In the genomic region with DNA sequence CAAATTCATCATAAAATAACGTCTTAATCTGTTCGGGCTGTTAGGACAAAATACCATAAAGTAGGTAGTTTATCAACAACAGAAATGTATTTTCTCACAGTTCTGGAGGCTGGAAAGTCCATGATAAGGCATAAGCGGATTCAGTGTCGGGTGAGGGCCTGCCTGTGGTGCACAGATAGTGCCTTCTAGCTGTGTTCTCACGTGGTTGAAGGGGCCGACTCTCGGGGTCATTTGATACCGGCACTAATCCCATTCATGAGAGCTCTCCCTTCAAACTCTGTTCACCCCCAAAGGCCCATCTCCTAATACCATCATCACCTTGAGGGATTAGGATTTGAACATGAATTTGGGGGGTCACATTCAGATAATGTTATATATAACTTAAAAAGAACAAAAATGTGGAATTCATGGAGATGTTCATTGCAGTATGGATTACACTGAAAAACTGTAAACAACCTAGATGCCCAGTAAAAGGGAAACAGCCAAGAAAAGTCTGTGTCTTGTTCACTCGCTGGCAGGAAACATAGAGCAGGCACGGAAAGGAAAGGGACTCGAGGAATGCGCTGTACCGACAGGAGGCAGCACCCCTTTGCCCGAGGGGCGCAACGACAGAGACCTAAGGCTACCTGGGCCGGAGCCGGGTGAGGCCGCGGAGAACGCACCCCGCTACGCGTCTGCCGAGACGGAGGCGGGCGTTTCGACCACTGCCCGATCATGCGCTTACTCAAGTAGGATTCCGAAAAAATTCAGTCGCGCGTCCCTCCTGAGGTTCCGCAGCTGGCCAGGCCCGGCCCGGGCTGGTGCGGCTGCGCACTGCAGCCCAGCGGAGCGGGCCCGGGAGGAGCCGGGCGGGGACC, we compare ENCODE assay signal across 8 cellular contexts. TPM values are rescaled to one million over a fixed set of nuclear protein-coding genes. Genes with fewer than 3 reads are reported as not detected.
DNase-seq lines count a peak whose midpoint lies in the region; ATAC-seq, FAIRE-seq and TF ChIP-seq lines count a peak whose summit lies in the region.

No MANE protein-coding gene starts in this region.

- RAD21 ChIA-PET in GM12878 (lab: Charles Lee; ENCODE audit: unreplicated experiment) = interaction anchor here (0.5 to 9.2 kb wide), 7 partner anchors 16 to 582 kb away, joined by 3 to 193 read pairs (median 6); partner anchors contain the start of genes HDDC3, RCCD1 and UNC45A

- 2% methylated on average over 35 of the region's 45 CpGs for WGBS in GM12878 (ENCODE audit: insufficient coverage, insufficient replicate concordance, low lambda C conversion rate, missing lambda C conversion rate)
- WGBS in iPS DF 6.9 (ENCODE audit: insufficient coverage, insufficient read length) = no CpG with 5 or more reads among the region's 45 CpGs

- no peaks in the 10 kb centered on the region for H3K27me3 ChIP-seq in GM12878 (replicated peaks in 1 of 2; ENCODE audit: control insufficient read depth in 2 of 2, insufficient read depth in 2 of 2, low read length in 1 of 2)
- H3K27me3 ChIP-seq in iPS DF 6.9 (ENCODE audit: control insufficient read depth, insufficient read depth, low read length) = peaks cover 2% of the 10 kb centered on the region; the same call in 1 of the 2 replicates

- no peak for TF ChIP-seq EP300 in GM12878 (IDR thresholded peaks at IDR 0.05; ENCODE audit: borderline replicate concordance in 1 of 2, control insufficient read depth in 1 of 2, low read depth in 2 of 2, low read length in 2 of 2)

- POLR2A ChIA-PET in GM12878 (lab: Charles Lee) = interaction anchor here (0.6 to 7.6 kb wide), 4 partner anchors 23 to 52 kb away, joined by 3 to 113 read pairs (median 23); partner anchors contain the start of genes HDDC3 and UNC45A

- TF ChIP-seq RAD21 in GM12878 (IDR thresholded peaks at IDR 0.05; ENCODE audit: insufficient read depth, low read depth, low read length) = peak; percentile 45; the same call in 1 of the 2 replicates

- peak; percentile 75 for TF ChIP-seq POLR2A in GM12878 (IDR thresholded peaks at IDR 0.05; ENCODE audit: low read depth, low read length)

- H3K4me1 ChIP-seq in GM12878 (ENCODE audit: control insufficient read depth, insufficient read depth, low read length) (peaks cover 23% of the 10 kb centered on the region), iPS DF 6.9 (ENCODE audit: control insufficient read depth, insufficient read depth, low read length) (peaks cover 3% of the 10 kb centered on the region)

- peak; percentile 79 for ATAC-seq in HG02798 (IDR thresholded peaks at IDR 0.05; ENCODE audit: poor library complexity, unreplicated experiment)
- ATAC-seq in GM12878 = peak; percentile 87

- DNase-seq in NCI-H2029 (lab: John Stamatoyannopoulos, UW) (peak; percentile 21), NCI-H2029 treated with DMSO at 0.1 percent for 48 hours (lab: John Stamatoyannopoulos, UW) (no peak), NCI-H1417 (lab: John Stamatoyannopoulos, UW) (peak; percentile 72 to 97 (median 87)), T1000 (lab: John Stamatoyannopoulos, UW) (peak; percentile 67), GM12878 (ENCODE audit: low read depth, low spot score) (peak; percentile 59), iPS DF 6.9 (ENCODE audit: low read depth, low spot score) (no peak), skeletal muscle cell (ENCODE audit: low read depth) (peak; percentile 29)

- H3K27ac ChIP-seq in GM12878 (ENCODE audit: control insufficient read depth, insufficient read depth) = peak overlapping the region; percentile 62
- no peak overlapping the region for H3K27ac ChIP-seq in iPS DF 6.9 (ENCODE audit: low read length)

- intact Hi-C loops in GM12878 (cut with micrococcal nuclease; ENCODE audit: unreplicated experiment) = loop anchor here (1.0 to 2.0 kb wide), 2 partner anchors 21 to 32 kb away; no protein-coding TSS in a partner anchor

- SMC1A ChIA-PET in GM12878 (lab: Charles Lee; ENCODE audit: uncharacterized antibody, unreplicated experiment) = interaction anchor here (0.6 to 12.3 kb wide), 7 partner anchors 16 to 187 kb away, joined by 3 to 225 read pairs (median 3); partner anchors contain the start of genes HDDC3 and UNC45A

- H3K36me3 ChIP-seq in GM12878 (ENCODE audit: control insufficient read depth in 2 of 2, insufficient read depth in 2 of 2, low read length in 1 of 2) (peaks cover 15 to 22% of the 10 kb centered on the region in 2 experiments; a peak in 3 of 4 replicates), iPS DF 6.9 (ENCODE audit: control insufficient read depth, insufficient read depth, low read length) (no peaks in the 10 kb centered on the region; the same call in 1 of the 2 replicates)

- no peaks in the 10 kb centered on the region; the same call in 1 of the 2 replicates for H4K20me1 ChIP-seq in GM12878 (ENCODE audit: control insufficient read depth, insufficient read depth)

- in situ Hi-C loops in GM12878 (cut with MboI) = no loop called here

- H3K4me2 ChIP-seq in GM12878 (ENCODE audit: control insufficient read depth, insufficient read depth) = peak overlapping the region; percentile 46

- H3K9ac ChIP-seq in GM12878 (ENCODE audit: control insufficient read depth, insufficient read depth, low read length) = peak overlapping the region; percentile 54

- BruUV-seq in GM12878 (replicated peaks; lab: Mats Ljungman, UMichigan) = TSS peak; percentile 77

- CTCF ChIA-PET in GM12878 (lab: Yijun Ruan, JAX) = interaction anchor here (0.6 to 15.1 kb wide), 10 partner anchors 11 to 366 kb away, joined by 3 to 480 read pairs (median 4); partner anchors contain the start of genes HDDC3 and UNC45A

- TF ChIP-seq CTCF in GM12878 (IDR thresholded peaks at IDR 0.05 in 2 of 3, conservative IDR thresholded peaks at IDR 0.05 in 1 of 3; ENCODE audit: control insufficient read depth in 2 of 3, extremely low read depth in 1 of 3, insufficient read depth in 1 of 3, low read depth in 3 of 3, low read length in 3 of 3) = peak; percentile 85 to 89 (median 85)

- H3K4me3 ChIP-seq in GM12878 = peak overlapping the region; percentile 67
- peak overlapping the region; percentile 84; the same call in 1 of the 2 replicates for H3K4me3 ChIP-seq in iPS DF 6.9 (ENCODE audit: low read length)
- peak overlapping the region; percentile 73 for H3K4me3 ChIP-seq in skeletal muscle cell (ENCODE audit: low read depth, low read length)

- H2AFZ ChIP-seq in GM12878 (ENCODE audit: control insufficient read depth, low read depth, low read length) = peak overlapping the region; percentile 54

- no peak for FAIRE-seq in GM12878 (lab: Jason Lieb, UNC)

- H3K9me3 ChIP-seq in GM12878 (replicated peaks; ENCODE audit: control insufficient read depth, insufficient read depth, low read length) (no peaks in the 10 kb centered on the region), iPS DF 6.9 (ENCODE audit: control insufficient read depth, insufficient read depth, low read length) (no peaks in the 10 kb centered on the region)

- peaks cover 18% of the 10 kb centered on the region for H3K79me2 ChIP-seq in GM12878 (ENCODE audit: control insufficient read depth, insufficient read depth, low read length)

RNA-seq across cellular contexts. Expression of gene MAN2A2, which starts 1.1 kb away (rescaled TPM):
- total RNA-seq in GM12878 (2013; cell fraction: nucleolus; rRNA removed) = 183 and 231 TPM in 2 replicates
- total RNA-seq in GM12878 (2014; rRNA removed) (25.4 and 29.5 TPM in 2 replicates), GM12878 (2014; rRNA removed; fragmentation: Illumina TruSeq; extraction: Trizol) (16.6 and 18.0 TPM in 2 replicates), GM12878 (2021) (62.4 and 79.4 TPM in 2 replicates)
- 21.4 TPM for polyA plus RNA-seq in GM12878 (2011; ENCODE audit: low read depth)
- polyA plus RNA-seq in GM12878 (2011; rRNA removed) (19.4 and 38.9 TPM in 2 replicates), GM12878 (2014; fragmentation: Illumina TruSeq; extraction: Trizol) (26.9 and 47.8 TPM in 2 replicates), GM12878 (2014; fragmentation: Nextera tagmentation; extraction: Ambion mirVana) (1 to 10 TPM; 4.2 to 4.4 TPM), GM12878 (2014; rRNA removed) (66.4 and 71.1 TPM in 2 replicates), GM12878 (2016; fragmentation: Nextera tagmentation; extraction: Ambion mirVana) (10 to 100 TPM; 13.7 to 16.8 TPM)
- 46.4 and 74.6 TPM in 2 replicates for polyA plus RNA-seq in GM12878 (2011; cell fraction: cytosol; rRNA removed)
- polyA plus RNA-seq in GM12878 (2011; cell fraction: nucleus; rRNA removed) = 937 and 972 TPM in 2 replicates
- polyA plus RNA-seq in GM12878 (2012) = 39.6 and 54.1 TPM in 2 replicates
- polyA minus RNA-seq in GM12878 (2011; rRNA and poly(A)+ RNA removed) = 36.3 and 44.3 TPM in 2 replicates
- 8.0 and 15.0 TPM in 2 replicates for polyA minus RNA-seq in GM12878 (2011; cell fraction: cytosol; rRNA and poly(A)+ RNA removed)
- polyA minus RNA-seq in GM12878 (2011; cell fraction: nucleus; rRNA and poly(A)+ RNA removed) = 124 and 200 TPM in 2 replicates

RNA-seq across cellular contexts. Expression of gene FES, which starts 17.7 kb away (rescaled TPM):
- total RNA-seq in GM12878 (2013; cell fraction: nucleolus; rRNA removed) = 21.3 and 22.9 TPM in 2 replicates
- total RNA-seq in GM12878 (2014; rRNA removed) = 19.5 and 21.7 TPM in 2 replicates
- total RNA-seq in GM12878 (2014; rRNA removed; fragmentation: Illumina TruSeq; extraction: Trizol) = 6.1 and 7.0 TPM in 2 replicates
- total RNA-seq in GM12878 (2021) = 17.7 and 23.9 TPM in 2 replicates
- polyA plus RNA-seq in GM12878 (2011; ENCODE audit: low read depth) = 2.3 TPM
- polyA plus RNA-seq in GM12878 (2011; rRNA removed) = 0.07 and 0.09 TPM in 2 replicates
- polyA plus RNA-seq in GM12878 (2011; cell fraction: cytosol; rRNA removed) = 0.12 and 0.13 TPM in 2 replicates
- polyA plus RNA-seq in GM12878 (2011; cell fraction: nucleus; rRNA removed) = 0.28 and 0.34 TPM in 2 replicates
- polyA plus RNA-seq in GM12878 (2012) = 6.4 and 6.7 TPM in 2 replicates
- 0.60 and 3.8 TPM in 2 replicates for polyA plus RNA-seq in GM12878 (2014; fragmentation: Illumina TruSeq; extraction: Trizol)
- 1 to 10 TPM in 1 of 2 experiments, under 1 TPM in 1; 0.56 to 1.0 TPM for polyA plus RNA-seq in GM12878 (2014; fragmentation: Nextera tagmentation; extraction: Ambion mirVana)
- 14.6 and 20.6 TPM in 2 replicates for polyA plus RNA-seq in GM12878 (2014; rRNA removed)
- 10 to 100 TPM; 12.7 to 16.1 TPM for polyA plus RNA-seq in GM12878 (2016; fragmentation: Nextera tagmentation; extraction: Ambion mirVana)
- polyA minus RNA-seq in GM12878 (2011; rRNA and poly(A)+ RNA removed) = 0.10 TPM in 1 of 2 replicates, not detected in the other
- polyA minus RNA-seq in GM12878 (2011; cell fraction: cytosol; rRNA and poly(A)+ RNA removed) = 0.83 TPM in 1 of 2 replicates, not detected in the other
- polyA minus RNA-seq in GM12878 (2011; cell fraction: nucleus; rRNA and poly(A)+ RNA removed) = 0.73 and 0.96 TPM in 2 replicates

RNA-seq across cellular contexts. Expression of gene HDDC3, which starts 30.3 kb away (rescaled TPM):
- 34.1 and 48.7 TPM in 2 replicates for total RNA-seq in GM12878 (2013; cell fraction: nucleolus; rRNA removed)
- total RNA-seq in GM12878 (2014; rRNA removed) (25.7 and 27.7 TPM in 2 replicates), GM12878 (2014; rRNA removed; fragmentation: Illumina TruSeq; extraction: Trizol) (19.9 and 21.0 TPM in 2 replicates), GM12878 (2021) (20.3 and 24.6 TPM in 2 replicates)
- 8.8 TPM for polyA plus RNA-seq in GM12878 (2011; ENCODE audit: low read depth)
- polyA plus RNA-seq in GM12878 (2011; rRNA removed) (15.2 and 19.3 TPM in 2 replicates), GM12878 (2014; fragmentation: Illumina TruSeq; extraction: Trizol) (22.2 and 25.7 TPM in 2 replicates), GM12878 (2014; fragmentation: Nextera tagmentation; extraction: Ambion mirVana) (1 to 10 TPM; 5.6 to 9.0 TPM), GM12878 (2014; rRNA removed) (30.4 and 32.2 TPM in 2 replicates), GM12878 (2016; fragmentation: Nextera tagmentation; extraction: Ambion mirVana) (10 to 100 TPM; 35.9 to 39.5 TPM)
- 24.1 and 26.6 TPM in 2 replicates for polyA plus RNA-seq in GM12878 (2011; cell fraction: cytosol; rRNA removed)
- 18.4 and 21.1 TPM in 2 replicates for polyA plus RNA-seq in GM12878 (2011; cell fraction: nucleus; rRNA removed)
- polyA plus RNA-seq in GM12878 (2012) = 11.5 and 16.8 TPM in 2 replicates
- 22.6 and 28.6 TPM in 2 replicates for polyA minus RNA-seq in GM12878 (2011; rRNA and poly(A)+ RNA removed)
- 5.5 and 6.2 TPM in 2 replicates for polyA minus RNA-seq in GM12878 (2011; cell fraction: cytosol; rRNA and poly(A)+ RNA removed)
- 24.1 and 39.4 TPM in 2 replicates for polyA minus RNA-seq in GM12878 (2011; cell fraction: nucleus; rRNA and poly(A)+ RNA removed)

RNA-seq across cellular contexts. Expression of gene UNC45A, which starts 33.1 kb away (rescaled TPM):
- total RNA-seq in GM12878 (2013; cell fraction: nucleolus; rRNA removed) = 81.1 and 96.0 TPM in 2 replicates
- total RNA-seq in GM12878 (2014; rRNA removed) = 31.6 and 40.4 TPM in 2 replicates
- total RNA-seq in GM12878 (2014; rRNA removed; fragmentation: Illumina TruSeq; extraction: Trizol) = 21.3 TPM in 2 replicates
- 56.3 and 58.9 TPM in 2 replicates for total RNA-seq in GM12878 (2021)
- polyA plus RNA-seq in GM12878 (2011; ENCODE audit: low read depth) = 23.7 TPM
- 24.2 and 40.5 TPM in 2 replicates for polyA plus RNA-seq in GM12878 (2011; rRNA removed)
- polyA plus RNA-seq in GM12878 (2011; cell fraction: cytosol; rRNA removed) = 45.4 and 64.5 TPM in 2 replicates
- polyA plus RNA-seq in GM12878 (2011; cell fraction: nucleus; rRNA removed) = 188 and 193 TPM in 2 replicates
- 43.0 and 46.7 TPM in 2 replicates for polyA plus RNA-seq in GM12878 (2012)
- polyA plus RNA-seq in GM12878 (2014; fragmentation: Illumina TruSeq; extraction: Trizol) = 12.6 and 22.1 TPM in 2 replicates
- polyA plus RNA-seq in GM12878 (2014; fragmentation: Nextera tagmentation; extraction: Ambion mirVana) = 10 to 100 TPM; 10.3 to 19.8 TPM
- polyA plus RNA-seq in GM12878 (2014; rRNA removed) = 44.5 and 48.8 TPM in 2 replicates
- 10 to 100 TPM; 56.6 to 57.8 TPM for polyA plus RNA-seq in GM12878 (2016; fragmentation: Nextera tagmentation; extraction: Ambion mirVana)
- 53.8 and 78.0 TPM in 2 replicates for polyA minus RNA-seq in GM12878 (2011; rRNA and poly(A)+ RNA removed)
- 17.4 and 27.0 TPM in 2 replicates for polyA minus RNA-seq in GM12878 (2011; cell fraction: cytosol; rRNA and poly(A)+ RNA removed)
- polyA minus RNA-seq in GM12878 (2011; cell fraction: nucleus; rRNA and poly(A)+ RNA removed) = 46.8 and 70.7 TPM in 2 replicates

RNA-seq across cellular contexts. Expression of gene FURIN, which starts 33.6 kb away (rescaled TPM):
- total RNA-seq in GM12878 (2013; cell fraction: nucleolus; rRNA removed) = 47.7 and 63.7 TPM in 2 replicates
- total RNA-seq in GM12878 (2014; rRNA removed) (20.8 and 24.5 TPM in 2 replicates), GM12878 (2014; rRNA removed; fragmentation: Illumina TruSeq; extraction: Trizol) (9.9 and 11.2 TPM in 2 replicates), GM12878 (2021) (36.9 and 39.9 TPM in 2 replicates)
- 10.8 TPM for polyA plus RNA-seq in GM12878 (2011; ENCODE audit: low read depth)
- polyA plus RNA-seq in GM12878 (2011; rRNA removed) (1.9 and 5.6 TPM in 2 replicates), GM12878 (2014; fragmentation: Illumina TruSeq; extraction: Trizol) (3.3 and 10.1 TPM in 2 replicates), GM12878 (2014; fragmentation: Nextera tagmentation; extraction: Ambion mirVana) (1 to 10 TPM in 1 of 2 experiments, under 1 TPM in 1; 0.47 to 1.3 TPM), GM12878 (2014; rRNA removed) (23.2 and 26.3 TPM in 2 replicates), GM12878 (2016; fragmentation: Nextera tagmentation; extraction: Ambion mirVana) (1 to 10 TPM; 5.6 to 5.9 TPM)
- 8.3 and 8.8 TPM in 2 replicates for polyA plus RNA-seq in GM12878 (2011; cell fraction: cytosol; rRNA removed)
- polyA plus RNA-seq in GM12878 (2011; cell fraction: nucleus; rRNA removed) = 11.4 and 16.8 TPM in 2 replicates
- 21.1 and 27.0 TPM in 2 replicates for polyA plus RNA-seq in GM12878 (2012)
- 7.2 and 13.4 TPM in 2 replicates for polyA minus RNA-seq in GM12878 (2011; rRNA and poly(A)+ RNA removed)
- 5.5 and 10.8 TPM in 2 replicates for polyA minus RNA-seq in GM12878 (2011; cell fraction: cytosol; rRNA and poly(A)+ RNA removed)
- 5.2 and 5.9 TPM in 2 replicates for polyA minus RNA-seq in GM12878 (2011; cell fraction: nucleus; rRNA and poly(A)+ RNA removed)

Comparison
In these comparisons a context has a peak if more than half of its experiments do, and no peak if none do; other contexts are left out.
1. DNase-seq: peak in NCI-H2029 (single experiment), NCI-H1417 (3 of 3), T1000 (single experiment), GM12878 (single experiment) and skeletal muscle cell (single experiment); none in NCI-H2029 treated with DMSO at 0.1 percent for 48 hours (single experiment) and iPS DF 6.9 (single experiment).
2. Peak in every context shown above with its lines, with median percentiles within 50 percentile points of each other: H3K4me3 ChIP-seq.